In genomic region chr11:75598900-75599299, GRCh38 we compare ENCODE assay signal across 14 cellular contexts. TPM values are rescaled to one million over a fixed set of nuclear protein-coding genes. Genes with fewer than 3 reads are reported as not detected.
A peak's percentile ranks its signal among the peaks of the same experiment; 100 is the strongest.
DNase-seq lines count a peak whose midpoint lies in the region; ATAC-seq and TF ChIP-seq lines count a peak whose summit lies in the region.
"Had no signal": no experiment of that assay in that cellular context is flagged by ENCODE, and none has a peak within 500 bp of the region (broad histone marks: within the 10 kb centered on the region; RNA-seq: fewer than 3 reads in every experiment).

No MANE protein-coding gene starts in this region.

- H3K27ac Mint-ChIP-seq in memory B cell = no peak overlapping the region
- H3K27ac Mint-ChIP-seq: H9 had no signal

- no peaks in the 10 kb centered on the region for H3K9me3 ChIP-seq in prostate gland
- H3K9me3 ChIP-seq: Caco-2 had no signal

- peaks cover 15% of the 10 kb centered on the region for H3K4me1 Mint-ChIP-seq in memory B cell
- H3K4me1 Mint-ChIP-seq: CD8-positive, alpha-beta memory T cell had no signal

- H3K9me3 Mint-ChIP-seq in memory B cell = no peaks in the 10 kb centered on the region
- H3K9me3 Mint-ChIP-seq: CD8-positive, alpha-beta memory T cell; H9 had no signal

- ATAC-seq in memory B cell (ENCODE audit: low read depth) (peak; percentile 52), HG03378 (IDR thresholded peaks at IDR 0.05; ENCODE audit: unreplicated experiment) (no peak), esophagus mucosa (no peak)
- ATAC-seq: GM12878 had no signal

- TF ChIP-seq CTCF in prostate gland (IDR thresholded peaks at IDR 0.05) = no peak

- WGBS in prostate gland = 91% methylated on average over 7 of the region's 7 CpGs

- H3K4me3 Mint-ChIP-seq in memory B cell = no peak overlapping the region
- H3K4me3 Mint-ChIP-seq: CD8-positive, alpha-beta memory T cell; H9 had no signal

- H3K27me3 Mint-ChIP-seq in memory B cell = peaks cover 7% of the 10 kb centered on the region

- intact Hi-C loops in prostate gland (cut with DNase I) = no loop called here

- H3K27ac ChIP-seq in prostate gland = no peak overlapping the region
- H3K27ac ChIP-seq: 22Rv1 had no signal

- no peaks in the 10 kb centered on the region for H3K36me3 ChIP-seq in prostate gland

- no peak overlapping the region for H3K4me3 ChIP-seq in prostate gland
- H3K4me3 ChIP-seq: GM12878 had no signal

- H3K4me1 ChIP-seq in prostate gland (replicated peaks) = no peaks in the 10 kb centered on the region
- H3K4me1 ChIP-seq: Caco-2 had no signal

- no peaks in the 10 kb centered on the region for H3K36me3 Mint-ChIP-seq in memory B cell
- H3K36me3 Mint-ChIP-seq: CD8-positive, alpha-beta memory T cell had no signal

- H3K27me3 ChIP-seq in prostate gland (replicated peaks; ENCODE audit: insufficient read depth) = no peaks in the 10 kb centered on the region

- TF ChIP-seq POLR2A in prostate gland (IDR thresholded peaks at IDR 0.05) = no peak

- DNase-seq in DMS 273 (lab: John Stamatoyannopoulos, UW; ENCODE audit: unreplicated experiment) = peak; percentile 22
- DNase-seq in DMS 273 treated with DMSO at 0.1 percent for 48 hours (lab: John Stamatoyannopoulos, UW) = no peak
- peak; percentile 69 for DNase-seq in NCI-H524 treated with DMSO at 0.1 percent for 48 hours (lab: John Stamatoyannopoulos, UW)
- no peak for DNase-seq in memory B cell (ENCODE audit: low spot score in 2 of 2)
- DNase-seq in prostate gland (ENCODE audit: low spot score) = no peak
- DNase-seq: Caco-2; CD8-positive, alpha-beta memory T cell; DMS79; GOT3; H9 had no signal

RNA-seq across cellular contexts. Expression of gene SERPINH1, which starts 36.8 kb away (rescaled TPM):
- 100 to 1,000 TPM; 123 to 189 TPM for total RNA-seq in prostate gland
- 23.8 TPM for total RNA-seq in esophagus mucosa

Comparison
In these comparisons a context has a peak if more than half of its experiments do, and no peak if none do; other contexts are left out.
1. DNase-seq: peak in DMS 273 (single experiment) and NCI-H524 treated with DMSO at 0.1 percent for 48 hours (single experiment); none in DMS 273 treated with DMSO at 0.1 percent for 48 hours (single experiment), memory B cell (0 of 2) and prostate gland (single experiment).